10 cellular contexts compared by ENCODE assay signal in the genomic region with DNA sequence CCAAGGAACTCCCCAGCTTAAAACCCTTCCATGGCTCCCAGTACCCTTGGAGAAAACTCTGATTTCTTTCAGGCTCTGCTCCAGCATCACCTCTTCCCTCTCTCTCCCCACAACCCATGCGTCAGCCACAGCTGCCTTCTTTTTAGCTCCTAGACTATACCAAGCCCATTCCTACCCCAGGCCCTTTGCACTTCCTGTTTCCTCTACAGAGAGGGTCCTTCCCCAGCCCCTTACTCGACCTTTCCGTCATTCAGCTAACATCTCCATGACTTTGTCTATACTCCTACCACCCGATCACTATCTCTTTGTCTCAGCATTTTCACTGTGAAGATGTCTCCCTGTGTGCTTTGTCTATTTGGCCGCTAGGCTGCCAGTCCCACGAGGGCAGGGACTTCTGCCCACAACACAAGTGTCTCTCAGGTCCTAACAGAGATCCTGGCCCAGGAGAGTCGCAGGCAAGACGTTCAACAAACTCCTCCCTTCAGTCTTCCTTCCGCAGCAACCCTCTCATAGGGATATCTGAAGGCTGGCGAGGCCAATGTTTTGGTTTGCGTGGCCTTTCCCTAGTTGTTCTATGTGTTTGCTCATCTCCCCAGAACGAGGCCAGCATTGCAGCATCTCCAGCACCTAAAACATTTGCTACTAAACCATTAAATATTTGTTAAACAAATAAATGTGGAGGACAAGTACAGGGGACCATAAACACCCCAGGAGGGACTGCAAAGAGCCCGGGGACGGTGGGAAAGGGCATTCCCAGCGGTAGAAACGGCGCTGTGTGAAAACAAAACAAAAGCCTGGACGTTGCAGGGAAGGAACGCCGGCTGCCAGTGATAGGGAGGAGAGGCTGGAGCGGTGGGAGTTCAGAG. TPM values are rescaled to one million over a fixed set of nuclear protein-coding genes. Genes with fewer than 3 reads are reported as not detected.
A peak's percentile ranks its signal among the peaks of the same experiment; 100 is the strongest.
DNase-seq lines count a peak whose midpoint lies in the region; ATAC-seq and TF ChIP-seq lines count a peak whose summit lies in the region.
"Had no signal": no experiment of that assay in that cellular context is flagged by ENCODE, and none has a peak within 500 bp of the region (broad histone marks: within the 10 kb centered on the region; RNA-seq: fewer than 3 reads in every experiment).

No MANE protein-coding gene starts in this region.

- peaks cover 37% of the 10 kb centered on the region for H3K27me3 Mint-ChIP-seq in IgD-negative memory B cell

- peak overlapping the region in 2 of 4 donors; percentile 35 to 57 for H3K4me3 Mint-ChIP-seq in IgD-negative memory B cell

- no peaks in the 10 kb centered on the region for H3K9me3 ChIP-seq in prostate gland
- H3K9me3 ChIP-seq: adrenal gland had no signal

- H3K27ac ChIP-seq in dorsolateral prefrontal cortex (peak overlapping the region in 4 of 59 donors; percentile 13 to 57 (median 42)), prostate gland (peak overlapping the region in 1 of 2 donors; percentile 1)
- H3K27ac ChIP-seq: adrenal gland had no signal

- H3K27me3 ChIP-seq in dorsolateral prefrontal cortex, result peaks cover 0 to 26% (median 6%) of the 10 kb centered on the region in 45 donors
- no peaks in the 10 kb centered on the region for H3K27me3 ChIP-seq in prostate gland (replicated peaks; ENCODE audit: insufficient read depth)

- H3K4me1 Mint-ChIP-seq in IgD-negative memory B cell, result peaks cover 8 to 20% (median 15%) of the 10 kb centered on the region in 3 donors

- TF ChIP-seq CTCF in dorsolateral prefrontal cortex (IDR thresholded peaks at IDR 0.05 in 54 of 56, conservative IDR thresholded peaks at IDR 0.05 in 2 of 56; ENCODE audit: low read depth in 1 of 56, partially characterized antibody in 56 of 56), result peak in 2 of 56 donors; percentile 3 to 18
- TF ChIP-seq CTCF in prostate gland (IDR thresholded peaks at IDR 0.05), result no peak
- TF ChIP-seq CTCF in GM10248 (IDR thresholded peaks at IDR 0.05; ENCODE audit: control extremely low read depth, extremely low read depth, low read depth, missing control alignments), result no peak

- intact Hi-C loops in dorsolateral prefrontal cortex (cut with DNase I), result loop anchor here in 1 of 2 donors (10.0 kb wide), 1 partner anchor 59 kb away; a partner anchor contains a TSS
- intact Hi-C loops in prostate gland (cut with DNase I), result no loop called here

- peak overlapping the region; percentile 2 to 82 (median 76) for H3K27ac Mint-ChIP-seq in IgD-negative memory B cell

- H3K36me3 Mint-ChIP-seq in IgD-negative memory B cell, result peaks cover 2% of the 10 kb centered on the region

- H3K36me3 ChIP-seq in prostate gland, result no peaks in the 10 kb centered on the region
- H3K36me3 ChIP-seq: adrenal gland had no signal

- DNase-seq in DMS79 treated with DMSO at 0.1 percent for 48 hours (lab: John Stamatoyannopoulos, UW) (peak; percentile 56), dorsolateral prefrontal cortex (no peak), prostate gland (ENCODE audit: low spot score) (no peak), globus pallidus (ENCODE audit: low spot score) (no peak), GM10248 (ENCODE audit: extremely low spot score) (no peak)
- DNase-seq: NCI-H2171 treated with DMSO at 0.1 percent for 48 hours had no signal

- peaks cover 3 to 8% (median 3%) of the 10 kb centered on the region in 3 donors for H3K9me3 Mint-ChIP-seq in IgD-negative memory B cell

- CTCF ChIA-PET in GM10248 (lab: Yijun Ruan, JAX), result interaction anchor here (0.8 to 1.2 kb wide), 3 partner anchors 11 to 86 kb away, joined by 3 read pairs; no protein-coding TSS in a partner anchor

- 22% methylated on average over 21 of the region's 21 CpGs for WGBS in prostate gland

- ATAC-seq in HG02970 (IDR thresholded peaks at IDR 0.05; ENCODE audit: low FRiP score, unreplicated experiment), result no peak
- ATAC-seq in HG03439 (IDR thresholded peaks at IDR 0.05; ENCODE audit: unreplicated experiment), result no peak

- POLR2A ChIA-PET in GM10248 (lab: Yijun Ruan, JAX), result no interaction called here

- no peak for TF ChIP-seq POLR2A in prostate gland (IDR thresholded peaks at IDR 0.05)

- no peaks in the 10 kb centered on the region for H3K4me1 ChIP-seq in prostate gland (replicated peaks)

- H3K4me3 ChIP-seq in dorsolateral prefrontal cortex (peak overlapping the region in 58 of 59 donors; percentile 0 to 65 (median 42)), prostate gland (peak overlapping the region; percentile 12 to 25)

RNA-seq across cellular contexts. Expression of a gene that starts 0.8 kb away (rescaled TPM):
- polyA plus RNA-seq in IgD-negative memory B cell, result not detected
- total RNA-seq in dorsolateral prefrontal cortex, result 10 to 100 TPM in 1 of 120 experiments, 1 to 10 TPM in 86, under 1 TPM in 30, not detected in 3; 0.32 to 10.0 (median 1.6) TPM
- total RNA-seq in prostate gland, result under 1 TPM; 0.82 to 0.85 TPM

RNA-seq across cellular contexts. Expression of a gene that starts 7.5 kb away (rescaled TPM):
- polyA plus RNA-seq in IgD-negative memory B cell, result not detected
- total RNA-seq in dorsolateral prefrontal cortex (100 to 1,000 TPM in 13 of 120 experiments, 10 to 100 TPM in 107; 27.3 to 112 (median 74.4) TPM), prostate gland (not detected)

RNA-seq across cellular contexts. Expression of a gene that starts 34.4 kb away (rescaled TPM):
- polyA plus RNA-seq in IgD-negative memory B cell, result 0.44 TPM
- 100 to 1,000 TPM in 114 of 120 experiments, 10 to 100 TPM in 6; 72.4 to 232 (median 136) TPM for total RNA-seq in dorsolateral prefrontal cortex
- total RNA-seq in prostate gland, result 10 to 100 TPM; 10.5 to 23.8 TPM

RNA-seq across cellular contexts. Expression of a gene that starts 59.5 kb away (rescaled TPM):
- 28.1 TPM for polyA plus RNA-seq in IgD-negative memory B cell
- 100 to 1,000 TPM in 117 of 120 experiments, 10 to 100 TPM in 3; 95.3 to 215 (median 139) TPM for total RNA-seq in dorsolateral prefrontal cortex
- 100 to 1,000 TPM in 1 of 2 donors, 10 to 100 TPM in 1; 95.3 to 171 TPM for total RNA-seq in prostate gland

Comparison
In these comparisons a context has a peak if more than half of its experiments do, and no peak if none do; other contexts are left out.
1. RNA of a gene that starts 7.5 kb away (total RNA-seq): 27.3 to 112 TPM in dorsolateral prefrontal cortex; not detected in prostate gland; every median in the first group is over 10 times any median in the second.